ENCODE assay signal across 15 cellular contexts in genomic region chr1:159920651-159921050, GRCh38. TPM values are rescaled to one million over a fixed set of nuclear protein-coding genes. Genes with fewer than 3 reads are reported as not detected.
DNase-seq lines count a peak whose midpoint lies in the region; ATAC-seq, FAIRE-seq and TF ChIP-seq lines count a peak whose summit lies in the region.
"Had no signal": no experiment of that assay in that cellular context is flagged by ENCODE, and none has a peak within 500 bp of the region (broad histone marks: within the 10 kb centered on the region; RNA-seq: fewer than 3 reads in every experiment).

No MANE protein-coding gene starts in this region.

- H3K9me2 ChIP-seq in SU-DHL-6 (replicated peaks; ENCODE audit: insufficient read depth, low read length): no peaks in the 10 kb centered on the region

- H3K4me3 Mint-ChIP-seq in activated naive CD4-positive, alpha-beta T cell treated with anti-CD3 and anti-CD28 coated beads, Interleukin-2, amount 50 U/mL, for 24 hours: no peak overlapping the region

- no peak for ATAC-seq in GM21737 (IDR thresholded peaks at IDR 0.05; ENCODE audit: unreplicated experiment)

- no peak for FAIRE-seq in keratinocyte (lab: Jason Lieb, UNC)

- no peak for TF ChIP-seq EP300 in transverse colon (IDR thresholded peaks at IDR 0.05; ENCODE audit: low read depth)

- H3K27ac Mint-ChIP-seq in activated naive CD4-positive, alpha-beta T cell treated with anti-CD3 and anti-CD28 coated beads, Interleukin-2, amount 50 U/mL, for 24 hours: peak overlapping the region; percentile 73

- intact Hi-C loops in transverse colon (cut with DNase I; ENCODE audit: low total_unique reads): no loop called here

- H2AFZ ChIP-seq in SU-DHL-6 (ENCODE audit: low read depth, low read length, severe bottlenecking): no peak overlapping the region
- H2AFZ ChIP-seq in keratinocyte (ENCODE audit: control insufficient read depth, low read length): no peak overlapping the region

- H3K9ac ChIP-seq in SU-DHL-6 (ENCODE audit: low read length) (no peak overlapping the region), keratinocyte (ENCODE audit: control insufficient read depth, extremely low read depth, insufficient read depth, low read length) (no peak overlapping the region)

- no peak for TF ChIP-seq CTCF in SU-DHL-6 (IDR thresholded peaks at IDR 0.05; ENCODE audit: insufficient read depth, low read length, poor library complexity, severe bottlenecking)
- no peak for TF ChIP-seq CTCF in keratinocyte (optimal IDR thresholded peaks at IDR 0.05 in 1 of 3, IDR thresholded peaks at IDR 0.05 in 1 of 3, conservative IDR thresholded peaks at IDR 0.05 in 1 of 3; ENCODE audit: extremely low read depth in 1 of 3, insufficient read depth in 2 of 3, low read length in 3 of 3)
- no peak for TF ChIP-seq CTCF in transverse colon (IDR thresholded peaks at IDR 0.05)

- H3K9me3 Mint-ChIP-seq in activated naive CD4-positive, alpha-beta T cell treated with anti-CD3 and anti-CD28 coated beads, Interleukin-2, amount 50 U/mL, for 24 hours: no peaks in the 10 kb centered on the region

- H3K9me3 ChIP-seq in SU-DHL-6 (ENCODE audit: insufficient read depth, low read length) (no peaks in the 10 kb centered on the region), keratinocyte (ENCODE audit: control insufficient read depth, low read depth, low read length) (no peaks in the 10 kb centered on the region), transverse colon (no peaks in the 10 kb centered on the region)
- H3K9me3 ChIP-seq: SJCRH30 had no signal

- H3K79me2 ChIP-seq in SU-DHL-6 (ENCODE audit: insufficient read depth, low read length) (peaks cover 52% of the 10 kb centered on the region), keratinocyte (ENCODE audit: control insufficient read depth, insufficient read depth, low read length) (peaks cover 58% of the 10 kb centered on the region)

- no peak for TF ChIP-seq POLR2A in transverse colon (IDR thresholded peaks at IDR 0.05)

- H3K27me3 Mint-ChIP-seq in activated naive CD4-positive, alpha-beta T cell treated with anti-CD3 and anti-CD28 coated beads, Interleukin-2, amount 50 U/mL, for 24 hours: no peaks in the 10 kb centered on the region

- peaks cover 11% of the 10 kb centered on the region for H3K9me1 ChIP-seq in keratinocyte (ENCODE audit: control insufficient read depth, extremely low read depth, insufficient read depth, low read length)

- H3K27ac ChIP-seq in SU-DHL-6 (ENCODE audit: low read depth, low read length) (peak overlapping the region; percentile 87), keratinocyte (ENCODE audit: control insufficient read depth, insufficient read depth, low read length) (peak overlapping the region; percentile 98), transverse colon (peak overlapping the region; percentile 91 to 98 (median 96))
- H3K27ac ChIP-seq: SJCRH30 had no signal

- peaks cover 72% of the 10 kb centered on the region for H3K4me1 ChIP-seq in keratinocyte (ENCODE audit: control insufficient read depth, extremely low read depth, insufficient read depth, low read length)
- H3K4me1 ChIP-seq in transverse colon: peaks cover 20 to 74% (median 56%) of the 10 kb centered on the region in 4 donors

- H3K4me2 ChIP-seq in SU-DHL-6 (ENCODE audit: low read depth, low read length, poor library complexity, severe bottlenecking) (no peak overlapping the region), keratinocyte (ENCODE audit: control insufficient read depth, extremely low read depth, insufficient read depth, low read depth, low read length) (no peak overlapping the region)

- peaks cover 17% of the 10 kb centered on the region for H3F3A ChIP-seq in SU-DHL-6 (ENCODE audit: insufficient read depth)

- 56 to 100% methylated on average over 1 of the region's 1 CpG for WGBS in transverse colon (ENCODE audit: low coverage in 1 of 2), 2 donors

- H3K27me3 ChIP-seq in SU-DHL-6 (ENCODE audit: low read length) (no peaks in the 10 kb centered on the region), keratinocyte (ENCODE audit: control insufficient read depth, extremely low read depth, insufficient read depth, low read length) (no peaks in the 10 kb centered on the region), transverse colon (no peaks in the 10 kb centered on the region)
- H3K27me3 ChIP-seq: SJCRH30 had no signal

- peaks cover 13% of the 10 kb centered on the region for H3K36me3 Mint-ChIP-seq in activated naive CD4-positive, alpha-beta T cell treated with anti-CD3 and anti-CD28 coated beads, Interleukin-2, amount 50 U/mL, for 24 hours

- no peak for DNase-seq in activated naive CD4-positive, alpha-beta T cell treated with Interleukin-2 at 50 U/mL for 16 hours
- DNase-seq in keratinocyte (ENCODE audit: low read depth, low spot score): no peak
- DNase-seq in transverse colon: no peak
- DNase-seq in ACHN: no peak
- no peak for DNase-seq in amniotic stem cell (lab: John Stamatoyannopoulos, UW)
- DNase-seq: NCI-H1092, SJCRH30 had no signal

- in situ Hi-C loops in transverse colon (cut with MboI; ENCODE audit: low pct_ligation_motif_present in 1 of 4, low pct_unique_long_range_greater_than_20kb in 1 of 4, low sequenced_read_pairs in 3 of 4) (no loop called here), ACHN (cut with HindIII; ENCODE audit: low pct_ligation_motif_present, low pct_unique_long_range_greater_than_20kb, low sequenced_read_pairs) (no loop called here)

- H3K4me1 Mint-ChIP-seq in activated naive CD4-positive, alpha-beta T cell treated with anti-CD3 and anti-CD28 coated beads, Interleukin-2, amount 50 U/mL, for 24 hours: peaks cover 71% of the 10 kb centered on the region

- H3K36me3 ChIP-seq in SU-DHL-6 (ENCODE audit: low read length) (0 out of 2 replicates have a peak, but pooled peaks cover 6% of the 10 kb centered on the region), keratinocyte (ENCODE audit: control insufficient read depth in 2 of 2, extremely low read depth in 1 of 2, insufficient read depth in 2 of 2, low read length in 2 of 2) (peaks cover 33 to 38% of the 10 kb centered on the region in 2 experiments), transverse colon (peaks cover 0 to 22% (median 16%) of the 10 kb centered on the region in 4 donors)

- dilution Hi-C loops in keratinocyte (cut with MboI; ENCODE audit: extremely low pct_ligation_motif_present, low sequenced_read_pairs): no loop called here

- H3K4me3 ChIP-seq in SU-DHL-6 (ENCODE audit: insufficient read depth, low read length, poor library complexity, severe bottlenecking) (no peak overlapping the region), keratinocyte (ENCODE audit: control insufficient read depth in 2 of 3, extremely low read depth in 1 of 3, insufficient read depth in 2 of 3, low read depth in 1 of 3, low read length in 3 of 3) (no peak overlapping the region), transverse colon (no peak overlapping the region)
- H3K4me3 ChIP-seq: SJCRH30 had no signal

- H4K20me1 ChIP-seq in SU-DHL-6 (ENCODE audit: low read depth, low read length): peaks cover 4% of the 10 kb centered on the region; the same call in 1 of the 2 replicates
- peaks cover 28% of the 10 kb centered on the region for H4K20me1 ChIP-seq in keratinocyte (ENCODE audit: control insufficient read depth, extremely low read depth, insufficient read depth, low read length)

RNA-seq across cellular contexts. Expression of gene TAGLN2, which starts 4.7 kb away (rescaled TPM):
- polyA plus RNA-seq in keratinocyte: 678 to 787 TPM (median 709 TPM) in 3 replicates
- polyA plus RNA-seq in keratinocyte (2011; ENCODE audit: low read depth): 1,035 TPM
- polyA plus RNA-seq in keratinocyte (2011; cell fraction: cytosol; rRNA removed): 759 and 902 TPM in 2 replicates
- 491 and 579 TPM in 2 replicates for polyA plus RNA-seq in keratinocyte (2011; cell fraction: nucleus; rRNA removed)
- 585 and 747 TPM in 2 replicates for polyA plus RNA-seq in keratinocyte (2012; ENCODE audit: low replicate concordance)
- 343 to 569 TPM (median 417 TPM) in 3 replicates for polyA minus RNA-seq in keratinocyte
- polyA minus RNA-seq in keratinocyte (2011; cell fraction: cytosol; rRNA and poly(A)+ RNA removed): 337 TPM
- 126 and 127 TPM in 2 replicates for polyA minus RNA-seq in keratinocyte (2011; cell fraction: nucleus; rRNA and poly(A)+ RNA removed)
- total RNA-seq in transverse colon: 100 to 1,000 TPM in 3 of 4 donors, 10 to 100 TPM in 1; 65.1 to 235 (median 168) TPM

RNA-seq across cellular contexts. Expression of gene CFAP45, which starts 20.7 kb away (rescaled TPM):
- 0.82 to 3.0 TPM (median 2.3 TPM) in 3 replicates for polyA plus RNA-seq in keratinocyte
- 2.4 TPM for polyA plus RNA-seq in keratinocyte (2011; ENCODE audit: low read depth)
- polyA plus RNA-seq in keratinocyte (2011; cell fraction: cytosol; rRNA removed): 1.1 and 2.6 TPM in 2 replicates
- polyA plus RNA-seq in keratinocyte (2011; cell fraction: nucleus; rRNA removed): 0.83 and 0.87 TPM in 2 replicates
- polyA plus RNA-seq in keratinocyte (2012; ENCODE audit: low replicate concordance): 3.2 and 4.1 TPM in 2 replicates
- 0.42 TPM in 1 of 3 replicates, not detected in the others for polyA minus RNA-seq in keratinocyte
- polyA minus RNA-seq in keratinocyte (2011; cell fraction: cytosol; rRNA and poly(A)+ RNA removed): not detected
- 0.39 TPM in 1 of 2 replicates, not detected in the other for polyA minus RNA-seq in keratinocyte (2011; cell fraction: nucleus; rRNA and poly(A)+ RNA removed)
- under 1 TPM in 1 of 4 donors, not detected in 3; 0.32 TPM for total RNA-seq in transverse colon
- total RNA-seq: liver had no signal

RNA-seq across cellular contexts. Expression of gene IGSF9, which starts 24.8 kb away (rescaled TPM):
- 4.2 to 6.0 TPM (median 5.8 TPM) in 3 replicates for polyA plus RNA-seq in keratinocyte
- polyA plus RNA-seq in keratinocyte (2011; ENCODE audit: low read depth): 5.5 TPM
- polyA plus RNA-seq in keratinocyte (2011; cell fraction: cytosol; rRNA removed): 1.5 and 2.8 TPM in 2 replicates
- 16.7 and 20.7 TPM in 2 replicates for polyA plus RNA-seq in keratinocyte (2011; cell fraction: nucleus; rRNA removed)
- polyA plus RNA-seq in keratinocyte (2012; ENCODE audit: low replicate concordance): 6.9 and 11.6 TPM in 2 replicates
- polyA minus RNA-seq in keratinocyte: 5.0 to 11.5 TPM (median 5.9 TPM) in 3 replicates
- 5.8 TPM for polyA minus RNA-seq in keratinocyte (2011; cell fraction: cytosol; rRNA and poly(A)+ RNA removed)
- polyA minus RNA-seq in keratinocyte (2011; cell fraction: nucleus; rRNA and poly(A)+ RNA removed): 13.3 and 13.9 TPM in 2 replicates
- total RNA-seq in transverse colon: 100 to 1,000 TPM in 1 of 4 donors, 10 to 100 TPM in 3; 40.7 to 137 (median 81.3) TPM
- total RNA-seq: NCI-H460, pulmonary artery endothelial cell had no signal
- polyA plus RNA-seq: BJ had no signal

RNA-seq across cellular contexts. Expression of gene SLAMF9, which starts 33.4 kb away (rescaled TPM):
- 0.31 to 0.57 TPM (median 0.41 TPM) in 3 replicates for polyA plus RNA-seq in keratinocyte
- not detected for polyA plus RNA-seq in keratinocyte (2011; ENCODE audit: low read depth)
- polyA plus RNA-seq in keratinocyte (2011; cell fraction: cytosol; rRNA removed): 0.30 and 0.38 TPM in 2 replicates
- not detected in 2 replicates for polyA plus RNA-seq in keratinocyte (2011; cell fraction: nucleus; rRNA removed)
- 0.42 and 0.47 TPM in 2 replicates for polyA plus RNA-seq in keratinocyte (2012; ENCODE audit: low replicate concordance)
- 0.30 TPM in 1 of 3 replicates, not detected in the others for polyA minus RNA-seq in keratinocyte
- not detected for polyA minus RNA-seq in keratinocyte (2011; cell fraction: cytosol; rRNA and poly(A)+ RNA removed)
- polyA minus RNA-seq in keratinocyte (2011; cell fraction: nucleus; rRNA and poly(A)+ RNA removed): not detected in 2 replicates
- under 1 TPM in 1 of 4 donors, not detected in 3; 0.64 TPM for total RNA-seq in transverse colon
- total RNA-seq: NCI-H460, pulmonary artery endothelial cell, SJCRH30, ureter had no signal
- polyA plus RNA-seq: BJ had no signal

RNA-seq across cellular contexts. Expression of gene VSIG8, which starts 58.2 kb away (rescaled TPM):
- 0.48 to 1.5 TPM (median 0.56 TPM) in 3 replicates for polyA plus RNA-seq in keratinocyte
- polyA plus RNA-seq in keratinocyte (2011; ENCODE audit: low read depth): 0.19 TPM
- 0.72 and 1.5 TPM in 2 replicates for polyA plus RNA-seq in keratinocyte (2011; cell fraction: cytosol; rRNA removed)
- 0.14 and 0.53 TPM in 2 replicates for polyA plus RNA-seq in keratinocyte (2011; cell fraction: nucleus; rRNA removed)
- 0.44 and 0.52 TPM in 2 replicates for polyA plus RNA-seq in keratinocyte (2012; ENCODE audit: low replicate concordance)
- polyA minus RNA-seq in keratinocyte: 0.99 to 2.5 TPM (median 1.0 TPM) in 3 replicates
- polyA minus RNA-seq in keratinocyte (2011; cell fraction: cytosol; rRNA and poly(A)+ RNA removed): not detected
- not detected in 2 replicates for polyA minus RNA-seq in keratinocyte (2011; cell fraction: nucleus; rRNA and poly(A)+ RNA removed)
- not detected for total RNA-seq in transverse colon
- total RNA-seq: pulmonary artery endothelial cell, SJCRH30, ureter had no signal
- polyA plus RNA-seq: BJ, liver had no signal
